ENCODE assay signal across 1 cellular context in genomic region chr14:65044596-65044959, GRCh38.
A peak's percentile ranks its signal among the peaks of the same experiment; 100 is the strongest.
TF ChIP-seq lines count a peak whose summit lies in the region.

No MANE protein-coding gene starts in this region.

TF ChIP-seq in K562, 482 proteins besides CTCF, POLR2A, EP300 and RAD21 (continued from another document and continues in another):
- no peak for TF ChIP-seq REST (CRISPR knock-in tag; IDR thresholded peaks at IDR 0.05; ENCODE audit: low read depth)
- TF ChIP-seq IRF1 (CRISPR knock-in tag; IDR thresholded peaks at IDR 0.05; ENCODE audit: borderline replicate concordance): no peak
- no peak for TF ChIP-seq PBX2 (CRISPR knock-in tag; IDR thresholded peaks at IDR 0.05; ENCODE audit: low read depth)
- TF ChIP-seq PBX2 (tag; conservative IDR thresholded peaks at IDR 0.05; ENCODE audit: low read depth): no peak
- TF ChIP-seq ZNF146 (CRISPR knock-in tag; IDR thresholded peaks at IDR 0.05; ENCODE audit: unreplicated experiment): no peak
- no peak for TF ChIP-seq RREB1 (CRISPR knock-in tag; IDR thresholded peaks at IDR 0.05)
- no peak for TF ChIP-seq HNRNPL (IDR thresholded peaks at IDR 0.05; ENCODE audit: low read depth, low read length)
- TF ChIP-seq CCNT2 (IDR thresholded peaks at IDR 0.05; ENCODE audit: borderline replicate concordance, extremely low read depth, insufficient read length, low read depth, low read length): peak; percentile 26
- TF ChIP-seq ZKSCAN3 (CRISPR knock-in tag; IDR thresholded peaks at IDR 0.05): no peak
- 0 out of 2 replicates have a peak, but pooled peaks have one; percentile 34 for TF ChIP-seq RUNX1 (IDR thresholded peaks at IDR 0.05; ENCODE audit: low read depth)
- no peak for TF ChIP-seq ZNF121 (CRISPR knock-in tag; conservative IDR thresholded peaks at IDR 0.05)
- no peak for TF ChIP-seq ZNF785 (CRISPR knock-in tag; IDR thresholded peaks at IDR 0.05)
- no peak for TF ChIP-seq MNT (conservative IDR thresholded peaks at IDR 0.05)
- peak; percentile 46; the same call in 1 of the 2 replicates for TF ChIP-seq GABPA (tag; conservative IDR thresholded peaks at IDR 0.05; ENCODE audit: low read depth)
- no peak for TF ChIP-seq ZBTB40 (IDR thresholded peaks at IDR 0.05)
- TF ChIP-seq ZBTB40 (CRISPR knock-in tag; IDR thresholded peaks at IDR 0.05): no peak
- TF ChIP-seq ZNF232 (CRISPR knock-in tag; IDR thresholded peaks at IDR 0.05): no peak
- TF ChIP-seq MYC (IDR thresholded peaks at IDR 0.05; ENCODE audit: low read depth, low read length): peak; percentile 40; the same call in 1 of the 2 replicates
- no peak for TF ChIP-seq MYC (CRISPR knock-in tag; IDR thresholded peaks at IDR 0.05; ENCODE audit: borderline replicate concordance, low read depth)
- no peak for TF ChIP-seq RB1 (IDR thresholded peaks at IDR 0.05; ENCODE audit: low read depth)
- no peak for TF ChIP-seq PTTG1 (tag; IDR thresholded peaks at IDR 0.05; ENCODE audit: low read depth)
- no peak for TF ChIP-seq ZNF347 (CRISPR knock-in tag; IDR thresholded peaks at IDR 0.05; ENCODE audit: low read depth)
- TF ChIP-seq PURB (CRISPR knock-in tag; IDR thresholded peaks at IDR 0.05; ENCODE audit: low read depth): no peak
- 0 out of 2 replicates have a peak, but pooled peaks have one; percentile 44 for TF ChIP-seq NBN (IDR thresholded peaks at IDR 0.05; ENCODE audit: low read depth)
- no peak; the same call in 1 of the 2 replicates for TF ChIP-seq ZNF263 (CRISPR knock-in tag; IDR thresholded peaks at IDR 0.05; ENCODE audit: borderline replicate concordance)
- no peak for TF ChIP-seq MAFG (tag; conservative IDR thresholded peaks at IDR 0.05)
- TF ChIP-seq POLR2H (tag; IDR thresholded peaks at IDR 0.05; ENCODE audit: low read depth): no peak
- no peak for TF ChIP-seq NFRKB (IDR thresholded peaks at IDR 0.05; ENCODE audit: low read depth)
- no peak for TF ChIP-seq ZSCAN29 (IDR thresholded peaks at IDR 0.05)
- no peak for TF ChIP-seq ZFP1 (CRISPR knock-in tag; IDR thresholded peaks at IDR 0.05)
- TF ChIP-seq E2F6 (IDR thresholded peaks at IDR 0.05; ENCODE audit: borderline replicate concordance in 1 of 2, extremely low read depth in 1 of 2, insufficient read depth in 1 of 2, insufficient read length in 1 of 2, low read depth in 1 of 2, low read length in 1 of 2, poor library complexity in 1 of 2, severe bottlenecking in 1 of 2): no peak
- TF ChIP-seq SETDB1 (IDR thresholded peaks at IDR 0.05; ENCODE audit: low read length): no peak
- no peak for TF ChIP-seq COPS2 (conservative IDR thresholded peaks at IDR 0.05)
- no peak for TF ChIP-seq ZNF445 (CRISPR knock-in tag; IDR thresholded peaks at IDR 0.05; ENCODE audit: low read depth)
